ENCODE assay signal across 13 cellular contexts in the genomic region with DNA sequence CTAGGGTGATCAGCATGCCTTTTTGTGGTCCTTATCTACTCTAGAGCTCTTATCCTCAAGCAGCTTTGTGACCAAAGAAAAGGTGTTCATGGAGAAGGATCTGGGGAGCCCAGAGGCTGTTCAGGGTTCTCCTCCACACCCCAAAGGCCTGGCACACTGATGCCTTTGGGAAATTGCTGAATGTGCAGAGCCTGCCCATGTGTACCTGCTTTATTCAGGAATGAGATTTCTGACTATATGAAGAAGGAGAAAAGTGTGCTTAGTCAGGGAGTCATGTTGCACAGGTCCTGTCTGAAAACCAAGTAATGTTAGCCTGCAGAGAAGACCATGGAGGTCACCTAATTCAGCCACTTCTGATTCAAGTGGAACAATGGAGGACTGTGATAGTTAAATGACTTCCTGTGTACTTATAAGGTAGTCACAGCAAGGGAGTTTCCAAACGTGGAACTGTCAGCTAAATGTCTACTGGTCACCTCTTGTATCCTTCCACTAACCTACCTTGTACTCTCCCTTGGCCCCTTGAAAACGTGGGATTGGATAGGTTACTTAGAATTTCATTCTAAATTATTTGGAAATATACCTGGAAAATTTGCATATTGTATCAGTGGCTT.
A peak's percentile ranks its signal among the peaks of the same experiment; 100 is the strongest.
DNase-seq lines count a peak whose midpoint lies in the region; ATAC-seq, FAIRE-seq and TF ChIP-seq lines count a peak whose summit lies in the region.
"Had no signal": no experiment of that assay in that cellular context is flagged by ENCODE, and none has a peak within 500 bp of the region (broad histone marks: within the 10 kb centered on the region; RNA-seq: fewer than 3 reads in every experiment).

No MANE protein-coding gene starts in this region.

- H3K27me3 Mint-ChIP-seq in T-cell = no peaks in the 10 kb centered on the region

- H3K4me1 ChIP-seq in keratinocyte (ENCODE audit: control insufficient read depth, extremely low read depth, insufficient read depth, low read length) (peaks cover 85% of the 10 kb centered on the region), hepatocyte (ENCODE audit: insufficient read depth) (peaks cover 59% of the 10 kb centered on the region), mesendoderm (ENCODE audit: control insufficient read depth, low read depth, low read length) (peaks cover 7% of the 10 kb centered on the region)

- H3K79me1 ChIP-seq in mesendoderm (ENCODE audit: low read length) = peaks cover 15% of the 10 kb centered on the region

- H2AFZ ChIP-seq in keratinocyte (ENCODE audit: control insufficient read depth, low read length) (no peak overlapping the region), hepatocyte (no peak overlapping the region)

- no peak overlapping the region for H2AK5ac ChIP-seq in mesendoderm (ENCODE audit: low read length)

- 80% methylated on average over 2 of the region's 2 CpGs for WGBS in hepatocyte (ENCODE audit: low lambda C conversion rate, missing lambda C conversion rate)
- WGBS in mesendoderm (ENCODE audit: extremely low coverage, insufficient coverage, low lambda C conversion rate) = no CpG with 5 or more reads among the region's 2 CpGs

- H3K9me3 Mint-ChIP-seq in T-cell = no peaks in the 10 kb centered on the region

- no peaks in the 10 kb centered on the region for H3K9me2 ChIP-seq in hepatocyte (replicated peaks; ENCODE audit: insufficient read depth)

- H3K18ac ChIP-seq in mesendoderm (ENCODE audit: low read length) = no peak overlapping the region

- no peak overlapping the region for H4K8ac ChIP-seq in mesendoderm (ENCODE audit: low read depth, low read length)

- peak; percentile 43 for FAIRE-seq in keratinocyte (lab: Jason Lieb, UNC)
- FAIRE-seq: HTR-8/SVneo had no signal

- no peaks in the 10 kb centered on the region for H3K36me3 Mint-ChIP-seq in T-cell

- no peaks in the 10 kb centered on the region for H3K9me1 ChIP-seq in keratinocyte (ENCODE audit: control insufficient read depth, extremely low read depth, insufficient read depth, low read length)

- H3K4me3 Mint-ChIP-seq in T-cell = peak overlapping the region in 2 of 3 donors; percentile 14 to 32

- POLR2A ChIA-PET in T-cell (lab: Charles Lee) = interaction anchor here in 1 of 2 donors (0.5 to 1.1 kb wide), 2 partner anchors 10 to 178 kb away, joined by 3 read pairs; no protein-coding TSS in a partner anchor

- H3K23ac ChIP-seq in mesendoderm (ENCODE audit: low read length) = no peak overlapping the region

- H3K56ac ChIP-seq in mesendoderm (ENCODE audit: low read length) = no peak overlapping the region

- peaks cover 81 to 93% (median 93%) of the 10 kb centered on the region in 3 donors for H3K4me1 Mint-ChIP-seq in T-cell

- H4K20me1 ChIP-seq in keratinocyte (ENCODE audit: control insufficient read depth, extremely low read depth, insufficient read depth, low read length) (no peaks in the 10 kb centered on the region), hepatocyte (ENCODE audit: insufficient read depth, poor library complexity, severe bottlenecking) (peaks cover 3% of the 10 kb centered on the region)

- H3K9ac ChIP-seq in keratinocyte (ENCODE audit: control insufficient read depth, extremely low read depth, insufficient read depth, low read length) = no peak overlapping the region
- H3K9ac ChIP-seq in mesendoderm (ENCODE audit: low read length) = no peak overlapping the region

- no peak overlapping the region for H3K4me3 ChIP-seq in keratinocyte (ENCODE audit: control insufficient read depth in 2 of 3, extremely low read depth in 1 of 3, insufficient read depth in 2 of 3, low read depth in 1 of 3, low read length in 3 of 3)
- no peak overlapping the region for H3K4me3 ChIP-seq in coronary artery
- H3K4me3 ChIP-seq in hepatocyte = no peak overlapping the region
- no peak overlapping the region for H3K4me3 ChIP-seq in mesendoderm (ENCODE audit: low read length)
- H3K4me3 ChIP-seq: thoracic aorta had no signal

- no peak overlapping the region for H2BK120ac ChIP-seq in mesendoderm (ENCODE audit: low read depth, low read length)

- H3K27me3 ChIP-seq in keratinocyte (ENCODE audit: control insufficient read depth, extremely low read depth, insufficient read depth, low read length) (no peaks in the 10 kb centered on the region), hepatocyte (no peaks in the 10 kb centered on the region), mesendoderm (ENCODE audit: insufficient read depth, low read length, poor library complexity) (no peaks in the 10 kb centered on the region)

- no peak overlapping the region for H4K5ac ChIP-seq in mesendoderm (ENCODE audit: low read length)

- DNase-seq in CD1c-positive myeloid dendritic cell (ENCODE audit: extremely low spot score) (peak; percentile 42), DMS153 (lab: John Stamatoyannopoulos, UW) (peak; percentile 72), T-cell (no peak), keratinocyte (ENCODE audit: low read depth, low spot score) (no peak), coronary artery (ENCODE audit: low spot score) (no peak), hepatocyte (ENCODE audit: low spot score) (no peak), nucleus accumbens (lab: John Stamatoyannopoulos, UW) (no peak), mesendoderm (no peak)
- DNase-seq: DMS79 treated with DMSO at 0.1 percent for 48 hours; NCI-H187; stimulated activated CD4-positive, alpha-beta T cell treated with anti-CD3 and anti-CD28 coated beads, Interleukin-4, amount 100 ng/mL, for 1 hour had no signal

- H3K9me3 ChIP-seq in keratinocyte (ENCODE audit: control insufficient read depth, low read depth, low read length) (no peaks in the 10 kb centered on the region), hepatocyte (ENCODE audit: low read depth) (no peaks in the 10 kb centered on the region)
- H3K9me3 ChIP-seq: thoracic aorta had no signal

- CTCF ChIA-PET in T-cell (lab: Charles Lee) = interaction anchor here (0.7 to 2.3 kb wide), 6 partner anchors 15 to 21 kb away, joined by 3 to 17 read pairs (median 8); no protein-coding TSS in a partner anchor

- H3K36me3 ChIP-seq in keratinocyte (ENCODE audit: control insufficient read depth in 2 of 2, extremely low read depth in 1 of 2, insufficient read depth in 2 of 2, low read length in 2 of 2) (no peaks in the 10 kb centered on the region), hepatocyte (replicated peaks; ENCODE audit: insufficient read depth, low read depth) (no peaks in the 10 kb centered on the region), mesendoderm (ENCODE audit: control insufficient read depth, insufficient read depth, low read length) (no peaks in the 10 kb centered on the region)
- H3K36me3 ChIP-seq: thoracic aorta had no signal

- dilution Hi-C loops in keratinocyte (cut with MboI; ENCODE audit: extremely low pct_ligation_motif_present, low sequenced_read_pairs) = no loop called here

- H2BK5ac ChIP-seq in mesendoderm (ENCODE audit: low read length) = no peak overlapping the region

- no peak for TF ChIP-seq CTCF in keratinocyte (optimal IDR thresholded peaks at IDR 0.05 in 1 of 3, IDR thresholded peaks at IDR 0.05 in 1 of 3, conservative IDR thresholded peaks at IDR 0.05 in 1 of 3; ENCODE audit: extremely low read depth in 1 of 3, insufficient read depth in 2 of 3, low read length in 3 of 3)
- TF ChIP-seq CTCF in coronary artery (IDR thresholded peaks at IDR 0.05) = no peak
- no peak for TF ChIP-seq CTCF in hepatocyte (IDR thresholded peaks at IDR 0.05; ENCODE audit: poor library complexity)

- H3K79me2 ChIP-seq in keratinocyte (ENCODE audit: control insufficient read depth, insufficient read depth, low read length) (peaks cover 68% of the 10 kb centered on the region), hepatocyte (peaks cover 97% of the 10 kb centered on the region), mesendoderm (ENCODE audit: control insufficient read depth, insufficient read depth, low read length) (peaks cover 26% of the 10 kb centered on the region)

- no peak for ATAC-seq in T-cell (replicated peaks in 1 of 4)

- H3K27ac ChIP-seq in keratinocyte (ENCODE audit: control insufficient read depth, insufficient read depth, low read length) = peak overlapping the region; percentile 7
- H3K27ac ChIP-seq in coronary artery = no peak overlapping the region
- no peak overlapping the region for H3K27ac ChIP-seq in hepatocyte
- no peak overlapping the region for H3K27ac ChIP-seq in mesendoderm (ENCODE audit: low read depth, low read length)
- H3K27ac ChIP-seq: thoracic aorta had no signal

- H2BK15ac ChIP-seq in mesendoderm (replicated peaks; ENCODE audit: low read depth) = no peak overlapping the region

- peak overlapping the region; percentile 64 to 93 for H3K27ac Mint-ChIP-seq in T-cell

- H3K4me2 ChIP-seq in keratinocyte (ENCODE audit: control insufficient read depth, extremely low read depth, insufficient read depth, low read depth, low read length) (peak overlapping the region; percentile 28), hepatocyte (no peak overlapping the region), mesendoderm (ENCODE audit: low read length) (no peak overlapping the region)

- H3K4ac ChIP-seq in mesendoderm (ENCODE audit: low read depth, low read length) = no peak overlapping the region

Comparison
In these comparisons a context has a peak if more than half of its experiments do, and no peak if none do; other contexts are left out.
1. DNase-seq: peak in CD1c-positive myeloid dendritic cell (single experiment) and DMS153 (single experiment); none in T-cell (0 of 34), keratinocyte (single experiment), coronary artery (single experiment), hepatocyte (single experiment), nucleus accumbens (0 of 56) and mesendoderm (single experiment).